ENCODE assay signal across 1 cellular context in genomic region chrX:120213438-120214265, GRCh38.
TF ChIP-seq lines count a peak whose summit lies in the region.

No MANE protein-coding gene starts in this region.

TF ChIP-seq in SK-N-SH treated with all-trans-retinoic acid at 6 μM for 48 hours, 23 proteins besides CTCF, POLR2A, EP300 and RAD21 (continued from another document):
- TF ChIP-seq, protein P1, sequence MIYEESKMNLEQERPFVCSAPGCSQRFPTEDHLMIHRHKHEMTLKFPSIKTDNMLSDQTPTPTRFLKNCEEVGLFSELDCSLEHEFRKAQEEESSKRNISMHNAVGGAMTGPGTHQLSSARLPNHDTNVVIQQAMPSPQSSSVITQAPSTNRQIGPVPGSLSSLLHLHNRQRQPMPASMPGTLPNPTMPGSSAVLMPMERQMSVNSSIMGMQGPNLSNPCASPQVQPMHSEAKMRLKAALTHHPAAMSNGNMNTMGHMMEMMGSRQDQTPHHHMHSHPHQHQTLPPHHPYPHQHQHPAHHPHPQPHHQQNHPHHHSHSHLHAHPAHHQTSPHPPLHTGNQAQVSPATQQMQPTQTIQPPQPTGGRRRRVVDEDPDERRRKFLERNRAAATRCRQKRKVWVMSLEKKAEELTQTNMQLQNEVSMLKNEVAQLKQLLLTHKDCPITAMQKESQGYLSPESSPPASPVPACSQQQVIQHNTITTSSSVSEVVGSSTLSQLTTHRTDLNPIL (CRISPR knock-in tag; IDR thresholded peaks at IDR 0.05; ENCODE audit: low read depth): no peak
- TF ChIP-seq ISL1 (CRISPR knock-in tag; IDR thresholded peaks at IDR 0.05) (no peak), ZNF565 (CRISPR knock-in tag; conservative IDR thresholded peaks at IDR 0.05; ENCODE audit: low read depth) (no peak), ESRRG (CRISPR knock-in tag; IDR thresholded peaks at IDR 0.05) (no peak), OSR1 (CRISPR knock-in tag; IDR thresholded peaks at IDR 0.05) (no peak), POU6F1 (CRISPR knock-in tag; IDR thresholded peaks at IDR 0.05; ENCODE audit: borderline replicate concordance, low read depth) (no peak), RARB (CRISPR knock-in tag; IDR thresholded peaks at IDR 0.05) (no peak), GLIS3 (CRISPR knock-in tag; IDR thresholded peaks at IDR 0.05) (no peak)
